Comparison of ENCODE assay signal across 8 cellular contexts in the genomic region with DNA sequence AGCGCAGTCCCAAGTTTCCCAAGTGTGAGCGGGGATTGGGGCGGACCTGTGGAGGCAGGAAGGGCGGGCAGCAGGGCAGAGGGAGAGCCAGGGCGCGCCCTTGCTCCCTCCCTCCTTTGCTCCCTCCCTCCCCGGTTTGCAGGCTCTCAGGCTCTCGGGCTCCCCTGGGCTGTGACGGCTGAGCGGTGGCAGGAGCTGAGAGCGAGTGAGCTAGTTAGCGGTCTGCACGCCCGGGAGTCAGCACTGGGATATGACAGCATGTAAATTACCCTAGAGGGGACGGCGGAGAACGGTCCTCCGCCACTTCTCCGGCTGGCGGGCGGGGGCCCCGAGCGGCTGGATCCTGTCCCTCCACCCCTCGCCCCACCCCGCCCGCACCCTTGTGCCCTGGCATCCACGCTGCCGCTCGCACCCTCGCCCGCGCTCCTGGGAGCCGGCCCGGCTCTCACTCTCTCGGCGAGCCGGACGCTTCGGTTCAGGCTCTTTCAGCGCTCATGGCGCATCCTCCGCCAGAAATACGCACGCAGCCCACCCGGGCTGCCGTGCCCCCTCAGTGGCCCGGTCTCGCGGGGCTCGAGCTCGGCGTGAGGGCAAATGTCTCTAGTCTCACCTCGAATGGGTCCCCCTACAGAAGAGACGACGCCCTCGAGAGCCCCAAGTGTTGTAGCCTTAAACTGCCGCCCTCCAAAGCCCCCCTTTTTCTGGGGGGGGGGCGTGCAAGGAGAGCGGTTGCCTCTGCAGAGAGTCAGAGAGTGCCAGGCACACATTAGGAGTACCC. TPM values are rescaled to one million over a fixed set of nuclear protein-coding genes. Genes with fewer than 3 reads are reported as not detected.
A peak's percentile ranks its signal among the peaks of the same experiment; 100 is the strongest.
DNase-seq lines count a peak whose midpoint lies in the region; ATAC-seq and TF ChIP-seq lines count a peak whose summit lies in the region.

A gene (minus strand): TSS at position 54 of the 778 bp plus-strand sequence. CDS start 368 bp downstream, outside the sequence.

- H3K36me3 Mint-ChIP-seq in HFFc6 (ENCODE audit: low read depth), result no peaks in the 10 kb centered on the region
- H3K36me3 Mint-ChIP-seq in T-cell, result no peaks in the 10 kb centered on the region

- peak within 1 kb of the TSS; percentile 76 for H2AFZ ChIP-seq in parathyroid adenoma

- H3K4me2 ChIP-seq in parathyroid adenoma (ENCODE audit: low read length), result peak within 1 kb of the TSS; percentile 84

- CTCF ChIA-PET in T-cell (lab: Charles Lee), result interaction anchor here (0.5 to 4.5 kb wide), 16 partner anchors 16 to 147 kb away, joined by 3 to 48 read pairs (median 7); a partner anchor contains a TSS

- H3K4me3 Mint-ChIP-seq in HFFc6 (peak within 1 kb of the TSS; percentile 87), T-cell (peak within 1 kb of the TSS; percentile 84 to 90 (median 87))

- peak within 1 kb of the TSS; percentile 53 to 89 (median 78) for H3K27ac ChIP-seq in adrenal gland
- H3K27ac ChIP-seq in parathyroid adenoma, result peak within 1 kb of the TSS; percentile 57
- H3K27ac ChIP-seq in vagina, result peak within 1 kb of the TSS; percentile 84

- H3K4me3 ChIP-seq in GM06990 (replicated peaks; ENCODE audit: low read depth, low read length) (peak within 1 kb of the TSS; percentile 48), adrenal gland (peak within 1 kb of the TSS; percentile 24 to 69 (median 40)), parathyroid adenoma (ENCODE audit: low read depth, low read length) (peak within 1 kb of the TSS; percentile 65), vagina (peak within 1 kb of the TSS; percentile 42 to 55)

- TF ChIP-seq CTCF in GM06990 (IDR thresholded peaks at IDR 0.05; ENCODE audit: insufficient read depth, low read length, poor library complexity, severe bottlenecking), result no peak
- TF ChIP-seq CTCF in HFFc6 (IDR thresholded peaks at IDR 0.05), result no peak; the same call in 1 of the 2 replicates
- TF ChIP-seq CTCF in adrenal gland (IDR thresholded peaks at IDR 0.05), result peak in 1 of 6 experiments; percentile 23
- TF ChIP-seq CTCF in parathyroid adenoma (IDR thresholded peaks at IDR 0.05), result peak; percentile 26
- TF ChIP-seq CTCF in vagina (IDR thresholded peaks at IDR 0.05), result no peak

- H3K9me3 ChIP-seq in adrenal gland (replicated peaks in 1 of 3) (no peaks in the 10 kb centered on the region), parathyroid adenoma (ENCODE audit: control insufficient read depth, low read length) (no peaks in the 10 kb centered on the region), vagina (no peaks in the 10 kb centered on the region)

- H3K4me1 ChIP-seq in adrenal gland (replicated peaks in 1 of 2) (no peaks in the 10 kb centered on the region), parathyroid adenoma (no peaks in the 10 kb centered on the region), vagina (peaks cover 10% of the 10 kb centered on the region)

- peak; percentile 68 to 79 (median 75) for ATAC-seq in T-cell (replicated peaks in 1 of 4)

- H3K27me3 ChIP-seq in GM06990 (replicated peaks; ENCODE audit: control insufficient read depth, insufficient read depth, low read length) (peaks cover 1% of the 10 kb centered on the region; the same call in 1 of the 2 replicates), adrenal gland (peaks cover 16% of the 10 kb centered on the region), parathyroid adenoma (ENCODE audit: control insufficient read depth, insufficient read depth, low read length) (no peaks in the 10 kb centered on the region), vagina (no peaks in the 10 kb centered on the region)

- H3K36me3 ChIP-seq in GM06990 (ENCODE audit: control insufficient read depth, insufficient read depth, low read length) (no peaks in the 10 kb centered on the region), adrenal gland (replicated peaks in 1 of 2) (no peaks in the 10 kb centered on the region), parathyroid adenoma (ENCODE audit: control insufficient read depth, insufficient read depth, low read length) (no peaks in the 10 kb centered on the region), vagina (no peaks in the 10 kb centered on the region)

- intact Hi-C loops in adrenal gland (cut with DNase I) (loop anchor here (5.0 to 10.0 kb wide), 4 partner anchors 59 to 111 kb away; no protein-coding TSS in a partner anchor), cardiac septum (cut with DNase I) (loop anchor here (1.0 to 10.0 kb wide), 8 partner anchors 27 to 781 kb away; no protein-coding TSS in a partner anchor), vagina (cut with DNase I) (loop anchor here (1.0 to 5.0 kb wide), 2 partner anchors 58 to 104 kb away; no protein-coding TSS in a partner anchor)

- TF ChIP-seq POLR2A in adrenal gland (IDR thresholded peaks at IDR 0.05) (peak in 1 of 2 donors; percentile 83), vagina (IDR thresholded peaks at IDR 0.05) (peak in 1 of 2 donors; percentile 42)

- H3K9ac ChIP-seq in parathyroid adenoma, result no peak within 1 kb of the TSS

- POLR2A ChIA-PET in T-cell (lab: Charles Lee), result interaction anchor here (0.5 to 3.3 kb wide), 14 partner anchors 9 to 853 kb away, joined by 3 to 29 read pairs (median 5); a partner anchor contains a TSS

- H3K4me1 Mint-ChIP-seq in HFFc6 (ENCODE audit: low read depth) (peaks cover 12% of the 10 kb centered on the region), T-cell (peaks cover 14 to 22% (median 16%) of the 10 kb centered on the region in 3 donors)

- 0 to 32% (median 10%) methylated on average over 10 to 57 of the region's 59 CpGs for WGBS in adrenal gland, 4 donors

- H3K9me3 Mint-ChIP-seq in HFFc6 (no peaks in the 10 kb centered on the region), T-cell (no peaks in the 10 kb centered on the region)

- DNase-seq in GM06990 (ENCODE audit: extremely low read depth, insufficient read length) (peak; percentile 34), HFFc6 (peak; percentile 61), MV-4-11 (lab: John Stamatoyannopoulos, UW) (peak; percentile 35), T-cell (peak; percentile 14 to 73 (median 50)), adrenal gland (peak; percentile 77 to 92 (median 88)), cardiac septum (ENCODE audit: low spot score) (peak; percentile 85), vagina (ENCODE audit: extremely low spot score in 2 of 2) (peak in 1 of 2 donors; percentile 83)

- H3K27me3 Mint-ChIP-seq in HFFc6 (ENCODE audit: insufficient read depth), result peaks cover 1% of the 10 kb centered on the region
- peaks cover 0 to 12% of the 10 kb centered on the region in 2 donors for H3K27me3 Mint-ChIP-seq in T-cell

- H3K27ac Mint-ChIP-seq in HFFc6 (no peak within 1 kb of the TSS), T-cell (peak within 1 kb of the TSS; percentile 80 to 85)

- no peaks in the 10 kb centered on the region for H3K79me2 ChIP-seq in parathyroid adenoma

RNA-seq across cellular contexts. Expression of the gene that starts here (rescaled TPM):
- 10 to 100 TPM; 11.0 to 17.8 (median 12.2) TPM for total RNA-seq in HFFc6 (2021; fragmentation: NEBNext Ultra II Directional; extraction: Animal tissue kit (Norgen Biotek cat#: 25700))
- total RNA-seq in T-cell (1,000 to 10,000 TPM in 2 of 5 donors, 100 to 1,000 TPM in 3; 202 to 2,593 (median 248) TPM), adrenal gland (100 to 1,000 TPM; 191 to 474 (median 379) TPM), cardiac septum (33.0 TPM), vagina (780 TPM)
- polyA plus RNA-seq in adrenal gland, result 100 to 1,000 TPM; 132 to 226 (median 146) TPM
